16 cellular contexts compared by ENCODE assay signal in genomic region chr22:21443057-21443734, GRCh38. TPM values are rescaled to one million over a fixed set of nuclear protein-coding genes. Genes with fewer than 3 reads are reported as not detected.
DNase-seq lines count a peak whose midpoint lies in the region; ATAC-seq and TF ChIP-seq lines count a peak whose summit lies in the region.
"Had no signal": no experiment of that assay in that cellular context is flagged by ENCODE, and none has a peak within 500 bp of the region (broad histone marks: within the 10 kb centered on the region; RNA-seq: fewer than 3 reads in every experiment).

No MANE protein-coding gene starts in this region.

- CTCF ChIA-PET in activated CD4-positive, alpha-beta T cell treated with anti-CD3 and anti-CD28 coated beads for 36 hours (lab: Charles Lee) = no interaction called here

- H3K4me3 Mint-ChIP-seq in stimulated activated naive CD8-positive, alpha-beta T cell treated with anti-CD3 and anti-CD28 coated beads, Interleukin-15, amount 100 ng/mL, for 72 hours = no peak overlapping the region
- no peak overlapping the region for H3K4me3 Mint-ChIP-seq in osteocyte (ENCODE audit: unreplicated experiment)
- no peak overlapping the region for H3K4me3 Mint-ChIP-seq in activated CD4-positive, alpha-beta T cell treated with anti-CD3 and anti-CD28 coated beads for 36 hours
- H3K4me3 Mint-ChIP-seq: T-cell had no signal

- DNase-seq in stimulated activated naive CD8-positive, alpha-beta T cell treated with anti-CD3 and anti-CD28 coated beads, Interleukin-15, amount 100 ng/mL, for 72 hours = no peak
- no peak for DNase-seq in stimulated activated naive CD8-positive, alpha-beta T cell treated with anti-CD3 and anti-CD28 coated beads, Interleukin-15, Interleukin-2, amounts not matched to agents 100 U/mL and 50 U/mL, for 24 hours
- DNase-seq in right atrium auricular region (ENCODE audit: low spot score) (peak; percentile 46), osteocyte (ENCODE audit: extremely low spot score, unreplicated experiment) (peak; percentile 76), DMS53 treated with DMSO at 0.1 percent for 48 hours (lab: John Stamatoyannopoulos, UW; ENCODE audit: unreplicated experiment) (no peak), NCI-H2227 treated with DMSO at 0.1 percent for 48 hours (lab: John Stamatoyannopoulos, UW) (no peak), HK-2 (ENCODE audit: unreplicated experiment) (no peak)
- no peak for DNase-seq in activated CD4-positive, alpha-beta T cell treated with anti-CD3 and anti-CD28 coated beads for 36 hours
- DNase-seq: brain microvascular endothelial cell, NCI-H1694 treated with DMSO at 0.1 percent for 48 hours, NCI-H510A treated with DMSO at 0.1 percent for 48 hours had no signal

- H3K27me3 Mint-ChIP-seq in stimulated activated naive CD8-positive, alpha-beta T cell treated with anti-CD3 and anti-CD28 coated beads, Interleukin-15, amount 100 ng/mL, for 72 hours = no peaks in the 10 kb centered on the region
- no peaks in the 10 kb centered on the region for H3K27me3 Mint-ChIP-seq in osteocyte (ENCODE audit: unreplicated experiment)
- H3K27me3 Mint-ChIP-seq in activated CD4-positive, alpha-beta T cell treated with anti-CD3 and anti-CD28 coated beads for 36 hours = no peaks in the 10 kb centered on the region
- H3K27me3 Mint-ChIP-seq: T-cell had no signal

- no peaks in the 10 kb centered on the region for H3K9me3 ChIP-seq in right atrium auricular region
- H3K9me3 ChIP-seq: HAP-1, Peyer's patch, thoracic aorta had no signal

- peak overlapping the region; percentile 11 to 44 for H3K27ac Mint-ChIP-seq in stimulated activated naive CD8-positive, alpha-beta T cell treated with anti-CD3 and anti-CD28 coated beads, Interleukin-15, amount 100 ng/mL, for 72 hours
- no peak overlapping the region for H3K27ac Mint-ChIP-seq in osteocyte (ENCODE audit: unreplicated experiment)
- no peak overlapping the region for H3K27ac Mint-ChIP-seq in activated CD4-positive, alpha-beta T cell treated with anti-CD3 and anti-CD28 coated beads for 36 hours
- H3K27ac Mint-ChIP-seq: T-cell had no signal

- no peak for ATAC-seq in stimulated activated naive CD8-positive, alpha-beta T cell treated with anti-CD3 and anti-CD28 coated beads, Interleukin-15, amount 100 ng/mL, for 72 hours
- ATAC-seq in stimulated activated naive CD8-positive, alpha-beta T cell treated with anti-CD3 and anti-CD28 coated beads, Interleukin-15, Interleukin-2, amounts not matched to agents 100 U/mL and 50 U/mL, for 24 hours = no peak
- no peak for ATAC-seq in activated CD4-positive, alpha-beta T cell treated with anti-CD3 and anti-CD28 coated beads for 36 hours
- ATAC-seq: T-cell had no signal

- peaks cover 22% of the 10 kb centered on the region for H3K36me3 ChIP-seq in right atrium auricular region

- H3K4me1 Mint-ChIP-seq in stimulated activated naive CD8-positive, alpha-beta T cell treated with anti-CD3 and anti-CD28 coated beads, Interleukin-15, amount 100 ng/mL, for 72 hours = no peaks in the 10 kb centered on the region
- H3K4me1 Mint-ChIP-seq in osteocyte (ENCODE audit: unreplicated experiment) = peaks cover 2% of the 10 kb centered on the region
- no peaks in the 10 kb centered on the region for H3K4me1 Mint-ChIP-seq in activated CD4-positive, alpha-beta T cell treated with anti-CD3 and anti-CD28 coated beads for 36 hours
- H3K4me1 Mint-ChIP-seq: T-cell had no signal

- no peak overlapping the region for H3K4me3 ChIP-seq in right atrium auricular region
- H3K4me3 ChIP-seq: HAP-1, Peyer's patch, smooth muscle cell, thoracic aorta had no signal

- TF ChIP-seq CTCF in right atrium auricular region (IDR thresholded peaks at IDR 0.05) (no peak), osteocyte (IDR thresholded peaks at IDR 0.05) (no peak)

- no peaks in the 10 kb centered on the region for H3K27me3 ChIP-seq in right atrium auricular region
- H3K27me3 ChIP-seq: brain microvascular endothelial cell, Peyer's patch had no signal

- peaks cover 8% of the 10 kb centered on the region for H3K36me3 Mint-ChIP-seq in osteocyte (ENCODE audit: unreplicated experiment)
- peaks cover 3% of the 10 kb centered on the region for H3K36me3 Mint-ChIP-seq in activated CD4-positive, alpha-beta T cell treated with anti-CD3 and anti-CD28 coated beads for 36 hours (ENCODE audit: low read depth)

- peaks cover 0 to 6% of the 10 kb centered on the region in 2 donors for H3K4me1 ChIP-seq in right atrium auricular region
- H3K4me1 ChIP-seq: HAP-1, Peyer's patch had no signal

- H3K9me3 Mint-ChIP-seq in stimulated activated naive CD8-positive, alpha-beta T cell treated with anti-CD3 and anti-CD28 coated beads, Interleukin-15, amount 100 ng/mL, for 72 hours = no peaks in the 10 kb centered on the region
- no peaks in the 10 kb centered on the region for H3K9me3 Mint-ChIP-seq in osteocyte (ENCODE audit: unreplicated experiment)
- no peaks in the 10 kb centered on the region for H3K9me3 Mint-ChIP-seq in activated CD4-positive, alpha-beta T cell treated with anti-CD3 and anti-CD28 coated beads for 36 hours (ENCODE audit: low read depth)
- H3K9me3 Mint-ChIP-seq: T-cell had no signal

- no peak overlapping the region for H3K27ac ChIP-seq in right atrium auricular region
- H3K27ac ChIP-seq: brain microvascular endothelial cell, Peyer's patch, thoracic aorta had no signal

- intact Hi-C loops in activated CD4-positive, alpha-beta T cell treated with anti-CD3 and anti-CD28 coated beads for 36 hours (cut with DNase I, micrococcal nuclease) = no loop called here

- POLR2A ChIA-PET in activated CD4-positive, alpha-beta T cell treated with anti-CD3 and anti-CD28 coated beads for 36 hours (lab: Charles Lee) = no interaction called here

RNA-seq across cellular contexts. Expression of gene TMEM191C, which starts 24.0 kb away (rescaled TPM):
- 1 to 10 TPM; 1.3 TPM for total RNA-seq in right atrium auricular region
- 1.2 and 2.1 TPM in 2 replicates for total RNA-seq in osteocyte
- 1 to 10 TPM; 1.0 to 1.1 TPM for total RNA-seq in activated CD4-positive, alpha-beta T cell treated with anti-CD3 and anti-CD28 coated beads for 36 hours

RNA-seq across cellular contexts. Expression of gene HIC2, which starts 26.0 kb away (rescaled TPM):
- total RNA-seq in right atrium auricular region (1 to 10 TPM; 1.8 to 3.3 TPM), osteocyte (5.2 and 5.7 TPM in 2 replicates)
- total RNA-seq in activated CD4-positive, alpha-beta T cell treated with anti-CD3 and anti-CD28 coated beads for 36 hours = 1 to 10 TPM; 4.1 to 4.2 TPM

RNA-seq across cellular contexts. Expression of gene RIMBP3B, which starts 59.6 kb away (rescaled TPM):
- total RNA-seq in right atrium auricular region (under 1 TPM in 1 of 2 donors, not detected in 1; 0.08 TPM), osteocyte (0.47 and 0.59 TPM in 2 replicates)
- total RNA-seq in activated CD4-positive, alpha-beta T cell treated with anti-CD3 and anti-CD28 coated beads for 36 hours = under 1 TPM; 0.35 to 0.41 TPM
- total RNA-seq: Peyer's patch, smooth muscle cell, thoracic aorta had no signal

Comparison
In these comparisons a context has a peak if more than half of its experiments do, and no peak if none do; other contexts are left out.
1. DNase-seq: peak in right atrium auricular region (single experiment) and osteocyte (single experiment); none in stimulated activated naive CD8-positive, alpha-beta T cell treated with anti-CD3 and anti-CD28 coated beads, Interleukin-15, amount 100 ng/mL, for 72 hours (0 of 2), stimulated activated naive CD8-positive, alpha-beta T cell treated with anti-CD3 and anti-CD28 coated beads, Interleukin-15, Interleukin-2, amounts not matched to agents 100 U/mL and 50 U/mL, for 24 hours (single experiment), DMS53 treated with DMSO at 0.1 percent for 48 hours (single experiment), NCI-H2227 treated with DMSO at 0.1 percent for 48 hours (single experiment), HK-2 (single experiment) and activated CD4-positive, alpha-beta T cell treated with anti-CD3 and anti-CD28 coated beads for 36 hours (single experiment).
2. H3K27ac Mint-ChIP-seq: peak in stimulated activated naive CD8-positive, alpha-beta T cell treated with anti-CD3 and anti-CD28 coated beads, Interleukin-15, amount 100 ng/mL, for 72 hours (2 of 2); none in osteocyte (single experiment) and activated CD4-positive, alpha-beta T cell treated with anti-CD3 and anti-CD28 coated beads for 36 hours (single experiment).